In the genomic region with DNA sequence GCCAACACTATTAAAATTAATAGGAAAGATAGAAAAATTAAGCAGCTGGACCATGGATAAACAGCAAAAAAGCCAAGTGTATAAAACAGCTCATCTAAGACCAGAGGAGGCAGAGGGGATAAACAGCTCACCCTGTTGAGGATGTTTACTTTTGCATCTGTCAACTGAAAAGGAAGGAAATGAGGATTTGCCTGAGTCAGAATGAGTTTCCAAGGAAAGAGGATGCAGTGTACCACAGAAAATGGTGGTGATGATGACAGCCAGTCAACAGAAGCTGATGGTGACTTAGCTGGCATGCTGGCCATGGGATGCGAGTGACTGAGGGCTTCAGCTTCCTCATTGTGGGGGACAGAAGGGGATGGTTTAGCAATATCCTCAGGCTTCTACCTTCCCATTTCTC, we compare ENCODE assay signal across 23 cellular contexts.
DNase-seq lines count a peak whose midpoint lies in the region; FAIRE-seq and TF ChIP-seq lines count a peak whose summit lies in the region.
"Had no signal": no experiment of that assay in that cellular context is flagged by ENCODE, and none has a peak within 500 bp of the region (broad histone marks: within the 10 kb centered on the region; RNA-seq: fewer than 3 reads in every experiment).

No MANE protein-coding gene starts in this region.

- no peak for TF ChIP-seq POLR2A in H54 (IDR thresholded peaks at IDR 0.05; ENCODE audit: low read depth, low read length)

- peak; percentile 65 for FAIRE-seq in H54 (lab: Jason Lieb, UNC)

- no peaks in the 10 kb centered on the region for H3K4me1 Mint-ChIP-seq in activated CD4-positive, alpha-beta T cell treated with anti-CD3 and anti-CD28 coated beads, Interleukin-2, amount 10 ng/mL, durations not matched to agents 7 days and 5 days
- H3K4me1 Mint-ChIP-seq: activated B cell treated with CpG ODN at 0.5 μM for 24 hours; CD8-positive, alpha-beta memory T cell had no signal

- H3K4me3 ChIP-seq in fibroblast of mammary gland (ENCODE audit: control insufficient read depth, low read depth, low read length) = no peak overlapping the region
- H3K4me3 ChIP-seq: lung, thoracic aorta had no signal

- H3K27ac Mint-ChIP-seq in activated CD4-positive, alpha-beta T cell treated with anti-CD3 and anti-CD28 coated beads, Interleukin-2, amount 10 ng/mL, durations not matched to agents 7 days and 5 days = no peak overlapping the region
- H3K27ac Mint-ChIP-seq: activated B cell treated with CpG ODN at 0.5 μM for 24 hours; activated naive CD8-positive, alpha-beta T cell; CD8-positive, alpha-beta memory T cell; endodermal cell had no signal

- H3K9me3 Mint-ChIP-seq in activated CD4-positive, alpha-beta T cell treated with anti-CD3 and anti-CD28 coated beads, Interleukin-2, amount 10 ng/mL, durations not matched to agents 7 days and 5 days = no peaks in the 10 kb centered on the region
- H3K9me3 Mint-ChIP-seq: activated B cell treated with CpG ODN at 0.5 μM for 24 hours, endodermal cell had no signal

- no peak for TF ChIP-seq CTCF in fibroblast of mammary gland (conservative IDR thresholded peaks at IDR 0.05; ENCODE audit: control insufficient read depth, insufficient read depth, low read depth, low read length)

- no peak overlapping the region for H3K4me3 Mint-ChIP-seq in activated CD4-positive, alpha-beta T cell treated with anti-CD3 and anti-CD28 coated beads, Interleukin-2, amount 10 ng/mL, durations not matched to agents 7 days and 5 days
- H3K4me3 Mint-ChIP-seq: activated B cell treated with CpG ODN at 0.5 μM for 24 hours; activated naive CD8-positive, alpha-beta T cell; CD8-positive, alpha-beta memory T cell; endodermal cell had no signal

- peak; percentile 48 for DNase-seq in AG08395 (ENCODE audit: low spot score)
- DNase-seq in H54 (ENCODE audit: insufficient read length, low spot score) = peak; percentile 32
- DNase-seq in RKO (ENCODE audit: low spot score) = peak; percentile 45
- DNase-seq in fibroblast of mammary gland (ENCODE audit: low read depth) = peak; percentile 41
- no peak for DNase-seq in DMS 273 treated with DMSO at 0.1 percent for 48 hours (lab: John Stamatoyannopoulos, UW)
- no peak for DNase-seq in activated CD4-positive, alpha-beta T cell treated with anti-CD3 and anti-CD28 coated beads, Interleukin-2, amount 10 ng/mL, durations not matched to agents 7 days and 5 days
- no peak for DNase-seq in GM19238 (ENCODE audit: insufficient read length, low spot score)
- no peak for DNase-seq in CD1c-positive myeloid dendritic cell (ENCODE audit: extremely low spot score)
- DNase-seq: ACHN; activated B cell treated with CpG ODN at 0.5 μM for 24 hours; CD8-positive, alpha-beta memory T cell; endodermal cell; hippocampal formation; islet precursor cell; NCI-H1048; NCI-H524 treated with DMSO at 0.1 percent for 48 hours; occipital lobe; right cardiac atrium; Right ventricle myocardium superior; stimulated activated CD4-positive, alpha-beta T cell treated with anti-CD3 and anti-CD28 coated beads, Interleukin-15, amount 100 ng/mL, for 24 hours had no signal

- H3K36me3 Mint-ChIP-seq in activated CD4-positive, alpha-beta T cell treated with anti-CD3 and anti-CD28 coated beads, Interleukin-2, amount 10 ng/mL, durations not matched to agents 7 days and 5 days (ENCODE audit: low read depth) = no peaks in the 10 kb centered on the region
- H3K36me3 Mint-ChIP-seq: activated naive CD8-positive, alpha-beta T cell; CD8-positive, alpha-beta memory T cell had no signal

- no peaks in the 10 kb centered on the region for H3K27me3 Mint-ChIP-seq in activated CD4-positive, alpha-beta T cell treated with anti-CD3 and anti-CD28 coated beads, Interleukin-2, amount 10 ng/mL, durations not matched to agents 7 days and 5 days
- H3K27me3 Mint-ChIP-seq: activated B cell treated with CpG ODN at 0.5 μM for 24 hours had no signal

- CTCF ChIA-PET in activated CD4-positive, alpha-beta T cell treated with anti-CD3 and anti-CD28 coated beads, Interleukin-2, amount 10 ng/mL, durations not matched to agents 7 days and 5 days (lab: Charles Lee) = no interaction called here

- POLR2A ChIA-PET in activated CD4-positive, alpha-beta T cell treated with anti-CD3 and anti-CD28 coated beads, Interleukin-2, amount 10 ng/mL, durations not matched to agents 7 days and 5 days (lab: Charles Lee) = no interaction called here

Comparison
In these comparisons a context has a peak if more than half of its experiments do, and no peak if none do; other contexts are left out.
1. DNase-seq: peak in AG08395 (single experiment), H54 (single experiment), RKO (single experiment) and fibroblast of mammary gland (single experiment); none in DMS 273 treated with DMSO at 0.1 percent for 48 hours (single experiment), activated CD4-positive, alpha-beta T cell treated with anti-CD3 and anti-CD28 coated beads, Interleukin-2, amount 10 ng/mL, durations not matched to agents 7 days and 5 days (single experiment), GM19238 (single experiment) and CD1c-positive myeloid dendritic cell (single experiment).